ENCODE assay signal across 4 cellular contexts in the genomic region with DNA sequence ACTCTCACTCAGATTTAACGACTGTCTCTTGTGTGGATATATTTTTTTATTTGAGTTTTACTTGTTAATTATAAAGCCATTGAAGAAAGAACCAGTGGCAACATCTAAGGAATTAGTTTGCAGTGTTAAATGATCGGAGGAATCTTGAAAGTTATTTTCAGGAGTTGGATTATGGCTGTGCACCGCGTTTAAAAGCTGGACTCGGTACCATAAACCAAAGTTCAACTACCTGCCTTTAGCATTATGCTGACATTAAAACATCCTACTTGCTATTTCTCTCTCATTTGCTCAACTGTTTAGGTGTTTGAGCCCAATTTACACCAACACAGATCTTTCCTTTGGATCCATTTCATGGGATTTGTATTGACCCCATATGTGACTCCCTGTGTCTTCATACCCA.
"Had no signal": no experiment of that assay in that cellular context is flagged by ENCODE, and none has a peak within 500 bp of the region (broad histone marks: within the 10 kb centered on the region; RNA-seq: fewer than 3 reads in every experiment).

No MANE protein-coding gene starts in this region.

- H3K27ac ChIP-seq: HL-60 had no signal

- H3K4me3 ChIP-seq: K562 had no signal

- ATAC-seq: HepG2, K562 had no signal

- DNase-seq: IMR-90 had no signal
